23 cellular contexts compared by ENCODE assay signal in genomic region chr15:29651476-29652072, GRCh38.
"Had no signal": no experiment of that assay in that cellular context is flagged by ENCODE, and none has a peak within 500 bp of the region (broad histone marks: within the 10 kb centered on the region; RNA-seq: fewer than 3 reads in every experiment).

No MANE protein-coding gene starts in this region.

- H3K27ac ChIP-seq: epithelial cell of prostate, esophagus squamous epithelium, heart right ventricle, parathyroid adenoma, psoas muscle, transverse colon, uterus had no signal

- H3K9ac ChIP-seq: parathyroid adenoma had no signal

- H3K79me2 ChIP-seq: parathyroid adenoma had no signal

- H3K4me3 ChIP-seq: esophagus squamous epithelium, heart right ventricle, psoas muscle, transverse colon, uterus had no signal

- H3K4me3 Mint-ChIP-seq: activated B cell treated with CpG ODN at 0.5 μM for 24 hours; activated T-cell treated with anti-CD3 and anti-CD28 coated beads, Interleukin-2, amount 50 U/mL, for 72 hours; central memory CD8-positive, alpha-beta T cell; dendritic cell treated with granulocyte-macrophage colony-stimulating factor and Interleukin-4, amounts not matched to agents 40 ng/mL and 50 ng/mL, for 4 days; nephron had no signal

- H3K4me1 Mint-ChIP-seq: activated B cell treated with CpG ODN at 0.5 μM for 24 hours; central memory CD8-positive, alpha-beta T cell; nephron had no signal

- H3K9me3 ChIP-seq: psoas muscle, transverse colon, uterus had no signal

- H3K36me3 ChIP-seq: esophagus squamous epithelium, heart right ventricle, transverse colon, uterus had no signal

- H3K27me3 ChIP-seq: esophagus squamous epithelium, transverse colon, uterus had no signal

- H3K4me1 ChIP-seq: esophagus squamous epithelium, heart right ventricle, psoas muscle, transverse colon, uterus had no signal

- H2AFZ ChIP-seq: parathyroid adenoma had no signal

- H3K27ac Mint-ChIP-seq: activated B cell treated with CpG ODN at 0.5 μM for 24 hours; activated naive CD4-positive, alpha-beta T cell treated with anti-CD3 and anti-CD28 coated beads, Interleukin-2, amount 50 U/mL, for 72 hours; activated T-cell treated with anti-CD3 and anti-CD28 coated beads, Interleukin-2, amount 50 U/mL, for 72 hours; dendritic cell treated with granulocyte-macrophage colony-stimulating factor and Interleukin-4, amounts not matched to agents 40 ng/mL and 50 ng/mL, for 4 days; nephron had no signal

- DNase-seq: activated B cell treated with CpG ODN at 0.5 μM for 24 hours; activated CD4-positive, alpha-beta T cell treated with anti-CD3 and anti-CD28 coated beads, Interleukin-2, amount 50 U/mL, for 1 hour; activated naive CD4-positive, alpha-beta T cell; activated T-cell treated with anti-CD3 and anti-CD28 coated beads for 4 hours; activated T-cell treated with anti-CD3 and anti-CD28 coated beads, Interleukin-2, amount 50 U/mL, for 72 hours; esophagus squamous epithelium; foreskin melanocyte; heart right ventricle; psoas muscle; stimulated activated CD4-positive, alpha-beta T cell treated with anti-CD3 and anti-CD28 coated beads, Interleukin-15, amount 100 ng/mL, for 24 hours; stimulated activated CD4-positive, alpha-beta T cell treated with anti-CD3 and anti-CD28 coated beads, Interleukin-2, amount 100 ng/mL, for 24 hours; stimulated activated naive CD4-positive, alpha-beta T cell treated with Interleukin-2 at 50 U/mL for 16 hours; T-helper 2 cell; transverse colon; uterus had no signal

- H3K27me3 Mint-ChIP-seq: activated B cell treated with CpG ODN at 0.5 μM for 24 hours; central memory CD8-positive, alpha-beta T cell; dendritic cell treated with granulocyte-macrophage colony-stimulating factor and Interleukin-4, amounts not matched to agents 40 ng/mL and 50 ng/mL, for 4 days had no signal

- ATAC-seq: activated naive CD4-positive, alpha-beta T cell treated with anti-CD3 and anti-CD28 coated beads, Interleukin-2, amount 50 U/mL, for 72 hours; activated T-cell treated with anti-CD3 and anti-CD28 coated beads, Interleukin-2, amount 50 U/mL, for 72 hours; psoas muscle had no signal

- FAIRE-seq: bronchial epithelial cell, endometrium had no signal
